8 cellular contexts compared by ENCODE assay signal in the genomic region with DNA sequence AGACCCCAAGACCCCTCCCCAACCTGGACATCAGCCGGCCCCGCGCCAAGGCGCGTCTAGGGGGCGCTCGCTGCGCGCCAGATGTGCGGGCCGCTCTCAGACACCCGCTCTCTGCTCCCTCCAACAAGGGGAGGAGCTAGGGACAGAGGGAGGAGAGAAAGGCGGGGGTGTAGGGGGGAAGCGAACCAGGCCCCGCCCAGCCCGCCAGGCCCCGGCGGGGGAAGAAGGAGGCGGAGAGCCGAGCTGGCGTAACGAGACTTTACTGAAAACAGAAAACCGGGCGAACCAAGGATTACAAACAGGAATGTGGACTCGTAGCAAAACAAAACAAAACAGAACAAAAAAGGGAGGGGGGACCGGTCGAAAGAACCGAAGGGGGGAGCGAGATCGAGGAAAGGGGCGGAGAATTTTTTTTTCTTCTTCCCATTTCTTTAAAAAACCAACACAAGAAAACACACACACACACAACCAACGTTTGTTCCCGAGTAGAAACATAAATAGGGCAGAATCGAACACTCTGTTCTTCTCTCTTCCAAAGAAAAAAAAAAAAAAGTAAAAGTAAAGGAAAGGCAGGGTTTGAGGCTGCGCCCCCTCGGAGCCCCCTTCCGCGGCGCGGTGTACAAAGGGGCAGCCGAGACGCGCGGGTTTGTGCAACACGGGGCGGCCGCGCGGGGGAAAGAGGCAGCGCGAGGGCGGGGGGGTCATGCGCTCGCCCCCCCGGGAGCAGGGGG. TPM values are rescaled to one million over a fixed set of nuclear protein-coding genes. Genes with fewer than 3 reads are reported as not detected.
DNase-seq lines count a peak whose midpoint lies in the region; ATAC-seq and TF ChIP-seq lines count a peak whose summit lies in the region.

No MANE protein-coding gene starts in this region.

- ATAC-seq in stimulated activated naive CD8-positive, alpha-beta T cell treated with anti-CD3 and anti-CD28 coated beads, Interleukin-15, Interleukin-2, amounts not matched to agents 100 U/mL and 50 U/mL, for 24 hours, result peak; percentile 41

- TF ChIP-seq POLR2A in GM18951 (IDR thresholded peaks at IDR 0.05; ENCODE audit: extremely low read depth, insufficient read depth, insufficient read length), result peak; percentile 60

- no peaks in the 10 kb centered on the region for H3K27me3 Mint-ChIP-seq in nephron (ENCODE audit: low read depth)

- H3K4me3 Mint-ChIP-seq in nephron, result peak overlapping the region; percentile 95 to 99 (median 99)

- peak overlapping the region; percentile 99 to 100 (median 100) for H3K27ac Mint-ChIP-seq in nephron

- intact Hi-C loops in A673 (cut with micrococcal nuclease; ENCODE audit: unreplicated experiment), result loop anchor here (1.0 to 2.0 kb wide), 2 partner anchors 44 to 137 kb away; a partner anchor contains a TSS

- DNase-seq in A673 (ENCODE audit: low spot score), result peak; percentile 99
- peak; percentile 92 for DNase-seq in M059J (ENCODE audit: low read depth)
- peak; percentile 96 for DNase-seq in RWPE1 (ENCODE audit: low spot score)
- peak; percentile 96 for DNase-seq in activated effector memory CD4-positive, alpha-beta T cell treated with anti-CD3 and anti-CD28 coated beads, Interleukin-2, amount 50 U/mL, for 16 hours
- DNase-seq in fibroblast of the aortic adventitia (ENCODE audit: low read depth), result peak; percentile 94
- peak; percentile 91 for DNase-seq in stimulated activated naive CD8-positive, alpha-beta T cell treated with anti-CD3 and anti-CD28 coated beads, Interleukin-15, Interleukin-2, amounts not matched to agents 100 U/mL and 50 U/mL, for 24 hours

- no peaks in the 10 kb centered on the region for H3K9me3 ChIP-seq in A673 (ENCODE audit: low read depth, low read length, poor library complexity, severe bottlenecking)

- peaks cover 21% of the 10 kb centered on the region for H3K36me3 Mint-ChIP-seq in nephron (ENCODE audit: low read depth)

- CTCF ChIA-PET in A673 (lab: Charles Lee), result interaction anchor here (0.5 to 2.1 kb wide), 35 partner anchors 9 to 316 kb away, joined by 3 to 74 read pairs (median 5); a partner anchor contains a TSS
- CTCF ChIA-PET in RWPE1 (lab: Yijun Ruan, JAX), result interaction anchor here (0.6 to 3.1 kb wide), 17 partner anchors 13 to 690 kb away, joined by 3 to 23 read pairs (median 4); a partner anchor contains a TSS

- in situ Hi-C loops in GM18951 (cut with MboI; ENCODE audit: low sequenced_read_pairs, unreplicated experiment), result loop anchor here (5.0 kb wide), 1 partner anchor 48 kb away; no protein-coding TSS in a partner anchor

- H3K4me3 ChIP-seq in A673 (ENCODE audit: low read depth, low read length, poor library complexity, severe bottlenecking), result peak overlapping the region; percentile 86
- peak overlapping the region; percentile 96 for H3K4me3 ChIP-seq in fibroblast of the aortic adventitia (ENCODE audit: low read depth, low read length)

- TF ChIP-seq CTCF in A673 (conservative IDR thresholded peaks at IDR 0.05; ENCODE audit: low read depth, low read length) (peak; percentile 99), RWPE1 (conservative IDR thresholded peaks at IDR 0.05; ENCODE audit: low read depth) (peak; percentile 99), fibroblast of the aortic adventitia (IDR thresholded peaks at IDR 0.05; ENCODE audit: insufficient read depth, low read length) (peak; percentile 86), nephron (IDR thresholded peaks at IDR 0.05; ENCODE audit: unreplicated experiment in 3 of 3) (peak; percentile 89 to 98 (median 92))

- H3K27me3 ChIP-seq in A673 (replicated peaks; ENCODE audit: insufficient read depth, low read depth, low read length, poor library complexity), result no peaks in the 10 kb centered on the region

- POLR2A ChIA-PET in A673 (lab: Charles Lee; ENCODE audit: low non-redundant PET) (interaction anchor here (0.5 to 3.1 kb wide), 9 partner anchors 13 to 652 kb away, joined by 3 to 88 read pairs (median 7); a partner anchor contains a TSS), RWPE1 (lab: Yijun Ruan, JAX; ENCODE audit: low non-redundant PET) (interaction anchor here (0.7 to 5.0 kb wide), 4 partner anchors 12 to 49 kb away, joined by 6 to 40 read pairs (median 10); a partner anchor contains a TSS)

- H3K27ac ChIP-seq in A673 (ENCODE audit: low read depth, low read length, poor library complexity, severe bottlenecking) (peak overlapping the region; percentile 99), RWPE1 (peak overlapping the region; percentile 99)

- peaks cover 19% of the 10 kb centered on the region for H3K4me1 Mint-ChIP-seq in nephron

- peaks cover 32% of the 10 kb centered on the region for H3K36me3 ChIP-seq in A673 (ENCODE audit: insufficient read depth, low read length, poor library complexity, severe bottlenecking)

- TSS peak; percentile 50 for BruUV-seq in A673 (replicated peaks; lab: Mats Ljungman, UMichigan)

- no peaks in the 10 kb centered on the region for H3K9me3 Mint-ChIP-seq in nephron

- H3K4me1 ChIP-seq in A673 (ENCODE audit: insufficient read depth, low read length, poor library complexity, severe bottlenecking), result peaks cover 23% of the 10 kb centered on the region

RNA-seq across cellular contexts. Expression of a gene that starts 1.7 kb away (rescaled TPM):
- total RNA-seq in A673 (2021) (128 and 136 TPM in 2 replicates), fibroblast of the aortic adventitia (ENCODE audit: low replicate concordance) (61.9 and 85.6 TPM in 2 replicates)
- total RNA-seq in M059J (2014; rRNA removed; shearing (Covaris generic)), result 54.1 and 206 TPM in 2 replicates

RNA-seq across cellular contexts. Expression of a gene that starts 5.4 kb away (rescaled TPM):
- total RNA-seq in A673 (2021) (10.2 and 12.0 TPM in 2 replicates), fibroblast of the aortic adventitia (ENCODE audit: low replicate concordance) (1.5 and 4.4 TPM in 2 replicates)
- total RNA-seq in M059J (2014; rRNA removed; shearing (Covaris generic)), result 0.10 TPM in 1 of 2 replicates, not detected in the other

RNA-seq across cellular contexts. Expression of a gene that starts 43.2 kb away (rescaled TPM):
- total RNA-seq in A673 (2021) (252 and 262 TPM in 2 replicates), fibroblast of the aortic adventitia (ENCODE audit: low replicate concordance) (113 and 119 TPM in 2 replicates)
- 314 and 393 TPM in 2 replicates for total RNA-seq in M059J (2014; rRNA removed; shearing (Covaris generic))

RNA-seq across cellular contexts. Expression of a gene that starts 53.4 kb away (rescaled TPM):
- total RNA-seq in A673 (2021) (not detected in 2 replicates), fibroblast of the aortic adventitia (ENCODE audit: low replicate concordance) (not detected in 2 replicates)
- total RNA-seq in M059J (2014; rRNA removed; shearing (Covaris generic)), result 0.07 and 0.15 TPM in 2 replicates

Comparison
In these comparisons a context has a peak if more than half of its experiments do, and no peak if none do; other contexts are left out.
1. Peak in every context shown above with its lines: DNase-seq, ATAC-seq, H3K4me3 ChIP-seq and H3K27ac ChIP-seq.